ENCODE assay signal across 8 cellular contexts in the genomic region with DNA sequence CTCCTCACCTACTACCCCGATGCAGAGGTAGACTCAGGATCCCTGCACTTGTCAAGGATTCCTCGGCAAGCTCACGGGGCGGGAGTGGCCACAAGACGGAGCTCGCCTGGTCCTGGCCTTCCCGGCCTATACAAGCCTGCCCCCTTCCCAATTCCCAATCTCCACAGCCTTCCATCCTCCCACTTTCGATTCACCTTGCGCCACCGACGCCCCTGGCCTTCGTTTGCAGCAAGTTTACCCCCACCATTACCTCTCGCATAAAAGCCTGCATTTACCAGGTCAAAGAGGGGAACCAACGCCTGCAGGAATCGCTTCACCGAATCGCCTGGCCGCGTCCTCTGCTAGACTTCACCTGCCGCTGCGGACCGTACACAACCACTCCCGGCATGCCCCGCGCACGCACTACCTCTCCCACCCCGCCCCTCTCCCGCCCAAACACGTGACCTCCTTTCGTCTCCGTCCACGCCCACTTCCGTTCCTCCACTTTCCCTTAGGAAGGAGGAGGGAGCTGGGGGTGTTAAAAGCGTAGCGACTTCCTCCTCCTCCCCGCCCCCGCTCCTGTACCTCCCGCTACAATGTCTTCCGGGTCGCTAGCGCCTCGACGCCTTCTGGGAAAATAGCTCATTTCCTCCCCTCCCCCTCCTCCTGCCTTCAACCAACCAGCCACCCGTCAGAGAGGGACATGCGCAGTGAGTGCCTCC.
A peak's percentile ranks its signal among the peaks of the same experiment; 100 is the strongest.
DNase-seq lines count a peak whose midpoint lies in the region; ATAC-seq and TF ChIP-seq lines count a peak whose summit lies in the region.

A gene (minus strand): TSS at position 380 of the 701 bp plus-strand sequence. CDS start 44,779 bp downstream, outside the sequence.

- H3K27ac Mint-ChIP-seq in activated naive CD4-positive, alpha-beta T cell treated with anti-CD3 and anti-CD28 coated beads, Interleukin-2, amount 10 ng/mL, durations not matched to agents 7 days and 5 days: peak within 1 kb of the TSS; percentile 98

- peaks cover 56% of the 10 kb centered on the region for H3K4me1 Mint-ChIP-seq in activated naive CD4-positive, alpha-beta T cell treated with anti-CD3 and anti-CD28 coated beads, Interleukin-2, amount 10 ng/mL, durations not matched to agents 7 days and 5 days

- CTCF ChIA-PET in GM10248 (lab: Yijun Ruan, JAX): interaction anchor here (0.7 to 2.1 kb wide), 8 partner anchors 9 to 489 kb away, joined by 3 to 9 read pairs (median 3); no protein-coding TSS in a partner anchor
- CTCF ChIA-PET in activated naive CD4-positive, alpha-beta T cell treated with anti-CD3 and anti-CD28 coated beads, Interleukin-2, amount 10 ng/mL, durations not matched to agents 7 days and 5 days (lab: Charles Lee): interaction anchor here (0.6 to 1.9 kb wide), 3 partner anchors 31 to 660 kb away, joined by 3 to 5 read pairs (median 5); no protein-coding TSS in a partner anchor

- H3K27ac ChIP-seq in SK-N-MC: peak within 1 kb of the TSS; percentile 73; the same call in 1 of the 2 replicates

- H3K4me3 Mint-ChIP-seq in activated naive CD4-positive, alpha-beta T cell treated with anti-CD3 and anti-CD28 coated beads, Interleukin-2, amount 10 ng/mL, durations not matched to agents 7 days and 5 days: peak within 1 kb of the TSS; percentile 99

- peak within 1 kb of the TSS; percentile 94 for H3K4me3 ChIP-seq in NB4 (ENCODE audit: low read depth, low read length)
- peak within 1 kb of the TSS; percentile 99 for H3K4me3 ChIP-seq in SK-N-MC

- peak; percentile 71 for TF ChIP-seq POLR2A in NB4 (IDR thresholded peaks at IDR 0.05; ENCODE audit: extremely low read depth, insufficient read length)

- peak; percentile 89 for DNase-seq in GM10248 (ENCODE audit: extremely low spot score)
- peak; percentile 99 for DNase-seq in NB4 (ENCODE audit: low read depth)
- peak; percentile 95 for DNase-seq in SK-N-MC (ENCODE audit: low read depth, low spot score)
- DNase-seq in activated naive CD4-positive, alpha-beta T cell treated with anti-CD3 and anti-CD28 coated beads, Interleukin-2, amount 10 ng/mL, durations not matched to agents 7 days and 5 days: peak; percentile 98
- DNase-seq in germinal center (ENCODE audit: low spot score): peak; percentile 91
- DNase-seq in non-pigmented ciliary epithelial cell (ENCODE audit: low read depth): peak; percentile 98
- DNase-seq in superior temporal gyrus (ENCODE audit: extremely low spot score): peak; percentile 98

- POLR2A ChIA-PET in GM10248 (lab: Yijun Ruan, JAX): interaction anchor here (0.6 to 1.0 kb wide), 6 partner anchors 9 to 604 kb away, joined by 3 to 9 read pairs (median 4); no protein-coding TSS in a partner anchor

- H3K36me3 ChIP-seq in SK-N-MC (ENCODE audit: insufficient read depth, low read length): peaks cover 25% of the 10 kb centered on the region

- no peaks in the 10 kb centered on the region for H3K27me3 Mint-ChIP-seq in activated naive CD4-positive, alpha-beta T cell treated with anti-CD3 and anti-CD28 coated beads, Interleukin-2, amount 10 ng/mL, durations not matched to agents 7 days and 5 days

- no peaks in the 10 kb centered on the region for H3K9me3 Mint-ChIP-seq in activated naive CD4-positive, alpha-beta T cell treated with anti-CD3 and anti-CD28 coated beads, Interleukin-2, amount 10 ng/mL, durations not matched to agents 7 days and 5 days

- peak; percentile 80 for ATAC-seq in HG02571 (IDR thresholded peaks at IDR 0.05; ENCODE audit: unreplicated experiment)

- H3K36me3 Mint-ChIP-seq in activated naive CD4-positive, alpha-beta T cell treated with anti-CD3 and anti-CD28 coated beads, Interleukin-2, amount 10 ng/mL, durations not matched to agents 7 days and 5 days: peaks cover 15% of the 10 kb centered on the region

- H3K9ac ChIP-seq in SK-N-MC (ENCODE audit: insufficient read length): peak within 1 kb of the TSS; percentile 88

- no peaks in the 10 kb centered on the region for H3K9me3 ChIP-seq in SK-N-MC (ENCODE audit: low read depth, low read length)

- TF ChIP-seq CTCF in GM10248 (IDR thresholded peaks at IDR 0.05; ENCODE audit: control extremely low read depth, extremely low read depth, low read depth, missing control alignments) (peak; percentile 43), NB4 (IDR thresholded peaks at IDR 0.05; ENCODE audit: low read depth, low read length) (peak; percentile 22)

Comparison
In these comparisons a context has a peak if more than half of its experiments do, and no peak if none do; other contexts are left out.
1. Peak in every context shown above with its lines: DNase-seq, ATAC-seq, H3K4me3 ChIP-seq and H3K27ac ChIP-seq.